ENCODE assay signal across 8 cellular contexts in genomic region chr10:13099144-13099665, GRCh38. TPM values are rescaled to one million over a fixed set of nuclear protein-coding genes. Genes with fewer than 3 reads are reported as not detected.
DNase-seq lines count a peak whose midpoint lies in the region; ATAC-seq, FAIRE-seq and TF ChIP-seq lines count a peak whose summit lies in the region.

No MANE protein-coding gene starts in this region.

- CTCF ChIA-PET in A549 (lab: Yijun Ruan, JAX): interaction anchor here (0.6 to 3.5 kb wide), 41 partner anchors 8 to 1308 kb away, joined by 3 to 24 read pairs (median 4); partner anchors contain the start of gene MCM10

- H3K27ac ChIP-seq in A549 (peak overlapping the region; percentile 88 to 98), VCaP (peak overlapping the region; percentile 78)

- no peak for TF ChIP-seq EP300 in A549 (IDR thresholded peaks at IDR 0.05)

- DNase-seq in A549 (ENCODE audit: low read depth in 1 of 2, low spot score in 1 of 2): peak; percentile 74 to 84
- peak; percentile 71 for DNase-seq in GM13977 (ENCODE audit: low spot score)
- DNase-seq in NCI-H146 treated with DMSO at 0.1 percent for 48 hours (lab: John Stamatoyannopoulos, UW; ENCODE audit: unreplicated experiment): peak; percentile 87
- DNase-seq in dermis blood vessel endothelial cell: peak; percentile 49
- peak; percentile 84 for DNase-seq in left kidney (ENCODE audit: low read depth, low spot score)
- peak; percentile 28 for DNase-seq in stimulated activated CD4-positive, alpha-beta T cell treated with anti-CD3 and anti-CD28 coated beads, Interleukin-4, amount 100 ng/mL, for 1 hour

- TF ChIP-seq CTCF in A549 (IDR thresholded peaks at IDR 0.05) (no peak; the same call in 2 of the 3 replicates), GM13977 (IDR thresholded peaks at IDR 0.05; ENCODE audit: extremely low read depth, insufficient read depth, missing control alignments) (peak; percentile 58), VCaP (conservative IDR thresholded peaks at IDR 0.05) (peak; percentile 58; the same call in 1 of the 2 replicates)

- 2% methylated on average over 13 of the region's 14 CpGs for WGBS in A549 (ENCODE audit: missing lambda C conversion rate)

- peak overlapping the region; percentile 81 for H3K4me2 ChIP-seq in A549

- H3K9me3 ChIP-seq in A549: no peaks in the 10 kb centered on the region

- peaks cover 22% of the 10 kb centered on the region; the same call in 2 of the 3 replicates for H3K4me1 ChIP-seq in A549

- POLR2A ChIA-PET in A549 (lab: Yijun Ruan, JAX): interaction anchor here (1.1 kb wide), 1 partner anchor 203 kb away, joined by 5 read pairs; no protein-coding TSS in a partner anchor

- no peak for FAIRE-seq in A549 (lab: Jason Lieb, UNC)

- in situ Hi-C loops in GM13977 (cut with MboI; ENCODE audit: low pct_unique_long_range_greater_than_20kb, low sequenced_read_pairs, unreplicated experiment): loop anchor here (25.0 kb wide), 1 partner anchor 837 kb away; no protein-coding TSS in a partner anchor

- ATAC-seq in A549 (peak; percentile 82), HG02870 (IDR thresholded peaks at IDR 0.05; ENCODE audit: unreplicated experiment) (peak; percentile 4)

- peak in 1 of 2 experiments; percentile 48; a peak in 1 of 5 replicates for TF ChIP-seq RAD21 in A549 (conservative IDR thresholded peaks at IDR 0.05 in 1 of 2, IDR thresholded peaks at IDR 0.05 in 1 of 2)

- TF ChIP-seq POLR2A in A549 (IDR thresholded peaks at IDR 0.05; ENCODE audit: low read length): no peak

- peak overlapping the region; percentile 97 for H3K4me3 ChIP-seq in A549

TF ChIP-seq in A549, 52 proteins besides CTCF, POLR2A, EP300 and RAD21:
- TF ChIP-seq MAZ (IDR thresholded peaks at IDR 0.05; ENCODE audit: borderline replicate concordance, low read depth, low read length): 0 out of 2 replicates have a peak, but pooled peaks have one; percentile 59
- TF ChIP-seq BHLHE40 (IDR thresholded peaks at IDR 0.05; ENCODE audit: low read depth, low read length): no peak

RNA-seq across cellular contexts. Expression of gene OPTN, which starts 0.8 kb away (rescaled TPM):
- polyA plus RNA-seq in A549 (2011; rRNA removed) (24.3 and 33.2 TPM in 2 replicates), A549 (2017; fragmentation: RNase III; extraction: RNeasy Plus Mini Kit Qiagen cat#74134 plus additional on column Dnase treatment) (30.9 to 34.5 TPM (median 31.8 TPM) in 3 replicates)
- 7.4 and 8.2 TPM in 2 replicates for polyA plus RNA-seq in A549 (2012; cell fraction: cytosol; rRNA removed)
- polyA plus RNA-seq in A549 (2012; cell fraction: nucleus; rRNA removed): 5.1 and 5.9 TPM in 2 replicates
- 26.9 and 27.5 TPM in 2 replicates for polyA minus RNA-seq in A549 (2011; rRNA and poly(A)+ RNA removed)
- total RNA-seq in dermis blood vessel endothelial cell: 108 and 123 TPM in 2 replicates

Comparison
In these comparisons a context has a peak if more than half of its experiments do, and no peak if none do; other contexts are left out.
1. Peak in every context shown above with its lines: DNase-seq, ATAC-seq, H3K4me3 ChIP-seq and H3K27ac ChIP-seq.
2. DNase-seq: peak in every context shown above with its lines; median percentile 87 in NCI-H146 treated with DMSO at 0.1 percent for 48 hours; 84 in left kidney; 79 in A549; 71 in GM13977; 49 in dermis blood vessel endothelial cell; 28 in stimulated activated CD4-positive, alpha-beta T cell treated with anti-CD3 and anti-CD28 coated beads, Interleukin-4, amount 100 ng/mL, for 1 hour.